In the genomic region with DNA sequence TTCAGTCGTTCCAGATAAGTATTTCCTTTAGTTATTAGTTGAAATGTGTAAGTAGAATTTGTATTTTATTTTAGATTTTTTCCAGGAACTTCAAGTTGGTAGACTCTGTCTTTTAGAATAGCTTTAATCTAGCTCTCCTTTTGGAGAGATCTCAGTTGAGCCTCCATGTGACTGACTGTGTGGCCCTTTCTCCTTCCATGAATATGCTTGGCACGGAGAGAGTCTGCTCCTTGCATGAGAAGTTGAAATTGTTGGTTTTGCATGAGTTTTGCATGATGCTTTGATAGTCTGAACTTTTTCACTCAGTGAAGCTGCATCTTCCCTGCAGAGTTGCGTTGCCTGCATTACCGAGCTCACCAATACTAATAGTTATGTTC, we compare ENCODE assay signal across 19 cellular contexts. TPM values are rescaled to one million over a fixed set of nuclear protein-coding genes. Genes with fewer than 3 reads are reported as not detected.
DNase-seq lines count a peak whose midpoint lies in the region; ATAC-seq, FAIRE-seq and TF ChIP-seq lines count a peak whose summit lies in the region.
"Had no signal": no experiment of that assay in that cellular context is flagged by ENCODE, and none has a peak within 500 bp of the region (broad histone marks: within the 10 kb centered on the region; RNA-seq: fewer than 3 reads in every experiment).

No MANE protein-coding gene starts in this region.

- no peak for DNase-seq in GM12892 (ENCODE audit: insufficient read length)
- no peak for DNase-seq in activated CD8-positive, alpha-beta memory T cell treated with anti-CD3 and anti-CD28 coated beads, Interleukin-2, amount 10 ng/mL, durations not matched to agents 7 days and 5 days
- DNase-seq in memory B cell (ENCODE audit: low spot score in 2 of 2) = no peak
- no peak for DNase-seq in iPS-NIHi7 (ENCODE audit: extremely low spot score)
- DNase-seq in frontal cortex (ENCODE audit: low spot score in 2 of 2) = no peak
- DNase-seq: amniotic stem cell, EL, glutamatergic neuron, lower lobe of right lung, NCI-H1105, NCI-H2107, NCI-H510A treated with DMSO at 0.1 percent for 48 hours had no signal

- H3K9ac ChIP-seq in BLaER1 = no peak overlapping the region

- CTCF ChIA-PET in activated CD8-positive, alpha-beta memory T cell treated with anti-CD3 and anti-CD28 coated beads, Interleukin-2, amount 10 ng/mL, durations not matched to agents 7 days and 5 days (lab: Charles Lee) = no interaction called here

- peaks cover 59% of the 10 kb centered on the region for H3K36me3 ChIP-seq in BLaER1

- peaks cover 54% of the 10 kb centered on the region for H3K36me3 Mint-ChIP-seq in activated CD8-positive, alpha-beta memory T cell treated with anti-CD3 and anti-CD28 coated beads, Interleukin-2, amount 10 ng/mL, durations not matched to agents 7 days and 5 days
- peaks cover 25% of the 10 kb centered on the region for H3K36me3 Mint-ChIP-seq in memory B cell

- ATAC-seq in activated CD8-positive, alpha-beta memory T cell treated with anti-CD3 and anti-CD28 coated beads, Interleukin-2, amount 10 ng/mL, durations not matched to agents 7 days and 5 days = peak; percentile 32
- ATAC-seq in memory B cell (ENCODE audit: low read depth) (no peak), GM21390 (IDR thresholded peaks at IDR 0.05; ENCODE audit: unreplicated experiment) (no peak), GM18868 (IDR thresholded peaks at IDR 0.05; ENCODE audit: unreplicated experiment) (no peak)
- ATAC-seq: HCT116, Right ventricle myocardium inferior, WTC11 had no signal

- no peak overlapping the region for H3K4me3 Mint-ChIP-seq in activated CD8-positive, alpha-beta memory T cell treated with anti-CD3 and anti-CD28 coated beads, Interleukin-2, amount 10 ng/mL, durations not matched to agents 7 days and 5 days
- no peak overlapping the region for H3K4me3 Mint-ChIP-seq in memory B cell
- H3K4me3 Mint-ChIP-seq: WTC11 had no signal

- FAIRE-seq in GM12892 (lab: Jason Lieb, UNC) (peak; percentile 27), frontal cortex (lab: Jason Lieb, UNC) (no peak)

- no peaks in the 10 kb centered on the region for H3K9me3 Mint-ChIP-seq in activated CD8-positive, alpha-beta memory T cell treated with anti-CD3 and anti-CD28 coated beads, Interleukin-2, amount 10 ng/mL, durations not matched to agents 7 days and 5 days (ENCODE audit: low read depth)
- H3K9me3 Mint-ChIP-seq in memory B cell = no peaks in the 10 kb centered on the region
- H3K9me3 Mint-ChIP-seq: WTC11 had no signal

- no peak overlapping the region for H3K27ac ChIP-seq in BLaER1
- H3K27ac ChIP-seq: lower lobe of right lung, vagina had no signal

- TF ChIP-seq POLR2A in GM12892 (IDR thresholded peaks at IDR 0.05; ENCODE audit: low read depth, low read length) = no peak

- H3K4me3 ChIP-seq in BLaER1 = no peak overlapping the region
- H3K4me3 ChIP-seq: lower lobe of right lung, vagina had no signal

- H4K20me1 ChIP-seq in BLaER1 = peaks cover 90% of the 10 kb centered on the region

- peaks cover 31% of the 10 kb centered on the region for H3K4me1 ChIP-seq in BLaER1
- H3K4me1 ChIP-seq: lower lobe of right lung had no signal

- peaks cover 4% of the 10 kb centered on the region; the same call in 1 of the 2 replicates for H3K27me3 ChIP-seq in BLaER1
- H3K27me3 ChIP-seq: vagina had no signal

- H3K4me2 ChIP-seq in BLaER1 = peak overlapping the region; percentile 78

- peaks cover 12% of the 10 kb centered on the region for H3K9me3 ChIP-seq in BLaER1
- H3K9me3 ChIP-seq: lower lobe of right lung, vagina had no signal

- no peaks in the 10 kb centered on the region for H3K27me3 Mint-ChIP-seq in activated CD8-positive, alpha-beta memory T cell treated with anti-CD3 and anti-CD28 coated beads, Interleukin-2, amount 10 ng/mL, durations not matched to agents 7 days and 5 days
- no peaks in the 10 kb centered on the region for H3K27me3 Mint-ChIP-seq in memory B cell

- H3K4me1 Mint-ChIP-seq in activated CD8-positive, alpha-beta memory T cell treated with anti-CD3 and anti-CD28 coated beads, Interleukin-2, amount 10 ng/mL, durations not matched to agents 7 days and 5 days = peaks cover 33% of the 10 kb centered on the region
- peaks cover 8% of the 10 kb centered on the region for H3K4me1 Mint-ChIP-seq in memory B cell
- H3K4me1 Mint-ChIP-seq: WTC11 had no signal

- peak overlapping the region; percentile 79 for H3K27ac Mint-ChIP-seq in activated CD8-positive, alpha-beta memory T cell treated with anti-CD3 and anti-CD28 coated beads, Interleukin-2, amount 10 ng/mL, durations not matched to agents 7 days and 5 days
- H3K27ac Mint-ChIP-seq in memory B cell = peak overlapping the region; percentile 28

RNA-seq across cellular contexts. Expression of gene CTTN, which starts 32.8 kb away (rescaled TPM):
- polyA plus RNA-seq in GM12892 (2012; ENCODE audit: missing spikeins) = 23.7 TPM
- total RNA-seq in activated CD8-positive, alpha-beta memory T cell treated with anti-CD3 and anti-CD28 coated beads, Interleukin-2, amount 10 ng/mL, durations not matched to agents 7 days and 5 days = 1 to 10 TPM; 1.0 to 1.4 TPM
- 91.7 TPM for total RNA-seq in frontal cortex

Comparison
In these comparisons a context has a peak if more than half of its experiments do, and no peak if none do; other contexts are left out.
1. RNA of gene CTTN, which starts 32.8 kb away (total RNA-seq): 91.7 TPM in frontal cortex (single experiment); 1.0 to 1.4 TPM in activated CD8-positive, alpha-beta memory T cell treated with anti-CD3 and anti-CD28 coated beads, Interleukin-2, amount 10 ng/mL, durations not matched to agents 7 days and 5 days; every median in the first group is over 10 times any median in the second.